In genomic region chr5:135039526-135040296, GRCh38 we compare ENCODE assay signal across 9 cellular contexts. TPM values are rescaled to one million over a fixed set of nuclear protein-coding genes. Genes with fewer than 3 reads are reported as not detected.
DNase-seq lines count a peak whose midpoint lies in the region; ATAC-seq and TF ChIP-seq lines count a peak whose summit lies in the region.
"Had no signal": no experiment of that assay in that cellular context is flagged by ENCODE, and none has a peak within 500 bp of the region (broad histone marks: within the 10 kb centered on the region; RNA-seq: fewer than 3 reads in every experiment).

No MANE protein-coding gene starts in this region.

- WGBS in trophoblast cell (ENCODE audit: extremely low coverage, insufficient coverage, insufficient read length): no CpG with 5 or more reads among the region's 72 CpGs

- H3K79me2 ChIP-seq in fibroblast of lung (ENCODE audit: control insufficient read depth, insufficient read depth, low read length) (no peaks in the 10 kb centered on the region), trophoblast cell (ENCODE audit: control insufficient read depth, insufficient read depth, low read length, poor library complexity) (no peaks in the 10 kb centered on the region)

- H2BK12ac ChIP-seq in trophoblast cell (ENCODE audit: low read length): no peak overlapping the region

- no peaks in the 10 kb centered on the region for H3K36me3 ChIP-seq in CD8-positive, alpha-beta T cell (ENCODE audit: insufficient read depth, low read length)
- H3K36me3 ChIP-seq in fibroblast of lung (ENCODE audit: control insufficient read depth, insufficient read depth, low read length) (no peaks in the 10 kb centered on the region), trophoblast cell (ENCODE audit: control insufficient read depth in 1 of 2, insufficient read depth in 2 of 2, low read length in 2 of 2) (no peaks in the 10 kb centered on the region)

- no peak for ATAC-seq in CD8-positive, alpha-beta T cell
- ATAC-seq in HG03025 (IDR thresholded peaks at IDR 0.05; ENCODE audit: low FRiP score, unreplicated experiment): no peak

- H3K4me1 Mint-ChIP-seq in CD8-positive, alpha-beta T cell (ENCODE audit: low read depth): peaks cover 15% of the 10 kb centered on the region
- H3K4me1 Mint-ChIP-seq in activated CD4-positive, alpha-beta memory T cell treated with anti-CD3 and anti-CD28 coated beads for 36 hours (ENCODE audit: low read depth): peaks cover 11% of the 10 kb centered on the region

- no peak overlapping the region for H2BK5ac ChIP-seq in trophoblast cell (ENCODE audit: low read depth, low read length, poor library complexity)

- H3K36me3 Mint-ChIP-seq in CD8-positive, alpha-beta T cell: no peaks in the 10 kb centered on the region
- H3K36me3 Mint-ChIP-seq in activated CD4-positive, alpha-beta memory T cell treated with anti-CD3 and anti-CD28 coated beads for 36 hours: no peaks in the 10 kb centered on the region
- H3K36me3 Mint-ChIP-seq: activated naive CD4-positive, alpha-beta T cell treated with anti-CD3 and anti-CD28 coated beads, Interleukin-2, amount 10 ng/mL, durations not matched to agents 7 days and 5 days had no signal

- CTCF ChIA-PET in CD8-positive, alpha-beta T cell (lab: Charles Lee): no interaction called here
- CTCF ChIA-PET in activated CD4-positive, alpha-beta memory T cell treated with anti-CD3 and anti-CD28 coated beads for 36 hours (lab: Charles Lee): interaction anchor here (0.9 kb wide), 1 partner anchor 14 kb away, joined by 3 read pairs; no protein-coding TSS in a partner anchor

- peaks cover 18% of the 10 kb centered on the region for H3K4me1 ChIP-seq in CD8-positive, alpha-beta T cell (ENCODE audit: insufficient read depth, low read length)
- H3K4me1 ChIP-seq in fibroblast of lung (ENCODE audit: control insufficient read depth, extremely low read depth, insufficient read depth, low read length) (no peaks in the 10 kb centered on the region), trophoblast cell (ENCODE audit: control insufficient read depth in 1 of 2, insufficient read depth in 2 of 2, low read length in 2 of 2) (peaks cover 7 to 10% of the 10 kb centered on the region in 2 experiments)

- no peak overlapping the region for H4K12ac ChIP-seq in trophoblast cell (ENCODE audit: low read depth, low read length)

- DNase-seq in CD8-positive, alpha-beta T cell: no peak
- DNase-seq in NCI-H69 (lab: John Stamatoyannopoulos, UW): peak; percentile 18
- no peak for DNase-seq in fibroblast of lung (ENCODE audit: low read depth in 2 of 2)
- DNase-seq in trophoblast cell: peak in 1 of 2 donors; percentile 34
- DNase-seq in activated CD4-positive, alpha-beta memory T cell treated with anti-CD3 and anti-CD28 coated beads for 36 hours: no peak
- no peak for DNase-seq in OCI-M2 (lab: John Stamatoyannopoulos, UW; ENCODE audit: unreplicated experiment)
- no peak for DNase-seq in occipital lobe (lab: John Stamatoyannopoulos, UW)
- DNase-seq: activated naive CD4-positive, alpha-beta T cell treated with anti-CD3 and anti-CD28 coated beads, Interleukin-2, amount 10 ng/mL, durations not matched to agents 7 days and 5 days had no signal

- H3K9me3 ChIP-seq in CD8-positive, alpha-beta T cell (ENCODE audit: low read length): no peaks in the 10 kb centered on the region
- H3K9me3 ChIP-seq in fibroblast of lung (ENCODE audit: control insufficient read depth, insufficient read depth, low read depth, low read length) (no peaks in the 10 kb centered on the region), trophoblast cell (ENCODE audit: insufficient read depth, low read depth, low read length) (peaks cover 23% of the 10 kb centered on the region)

- no peak overlapping the region for H4K91ac ChIP-seq in trophoblast cell (ENCODE audit: low read depth, low read length)

- no peak overlapping the region for H4K8ac ChIP-seq in trophoblast cell (ENCODE audit: low read depth, low read length)

- H3K9me3 Mint-ChIP-seq in CD8-positive, alpha-beta T cell: no peaks in the 10 kb centered on the region
- no peaks in the 10 kb centered on the region for H3K9me3 Mint-ChIP-seq in activated CD4-positive, alpha-beta memory T cell treated with anti-CD3 and anti-CD28 coated beads for 36 hours
- H3K9me3 Mint-ChIP-seq: activated naive CD4-positive, alpha-beta T cell treated with anti-CD3 and anti-CD28 coated beads, Interleukin-2, amount 10 ng/mL, durations not matched to agents 7 days and 5 days had no signal

- no peak overlapping the region for H3K9ac ChIP-seq in fibroblast of lung (ENCODE audit: insufficient read depth, low read length)
- H3K9ac ChIP-seq in trophoblast cell (ENCODE audit: low read length): no peak overlapping the region

- H3K4me3 Mint-ChIP-seq in CD8-positive, alpha-beta T cell: peak overlapping the region; percentile 29
- H3K4me3 Mint-ChIP-seq in activated CD4-positive, alpha-beta memory T cell treated with anti-CD3 and anti-CD28 coated beads for 36 hours: no peak overlapping the region
- H3K4me3 Mint-ChIP-seq: activated naive CD4-positive, alpha-beta T cell treated with anti-CD3 and anti-CD28 coated beads, Interleukin-2, amount 10 ng/mL, durations not matched to agents 7 days and 5 days had no signal

- no peaks in the 10 kb centered on the region for H3K79me1 ChIP-seq in trophoblast cell (ENCODE audit: low read length)

- no peak for TF ChIP-seq CTCF in CD8-positive, alpha-beta T cell (IDR thresholded peaks at IDR 0.05)
- TF ChIP-seq CTCF in fibroblast of lung (conservative IDR thresholded peaks at IDR 0.05 in 1 of 2, IDR thresholded peaks at IDR 0.05 in 1 of 2; ENCODE audit: low read depth in 1 of 2, low read length in 2 of 2): no peak

- no peak overlapping the region for H2AK5ac ChIP-seq in trophoblast cell (ENCODE audit: low read length)

- H3K23ac ChIP-seq in trophoblast cell (ENCODE audit: low read length): no peak overlapping the region

- peaks cover 60% of the 10 kb centered on the region for H3K27me3 Mint-ChIP-seq in CD8-positive, alpha-beta T cell (ENCODE audit: low read depth)
- peaks cover 71% of the 10 kb centered on the region for H3K27me3 Mint-ChIP-seq in activated CD4-positive, alpha-beta memory T cell treated with anti-CD3 and anti-CD28 coated beads for 36 hours

- no peak overlapping the region for H3K27ac ChIP-seq in CD8-positive, alpha-beta T cell (ENCODE audit: low read depth, low read length)
- H3K27ac ChIP-seq in fibroblast of lung (ENCODE audit: insufficient read depth, low read length): no peak overlapping the region
- no peak overlapping the region for H3K27ac ChIP-seq in trophoblast cell (ENCODE audit: low read depth, low read length)

- no peaks in the 10 kb centered on the region for H4K20me1 ChIP-seq in fibroblast of lung (ENCODE audit: control insufficient read depth, extremely low read depth, insufficient read depth, low read length)

- no peak overlapping the region for H3K14ac ChIP-seq in trophoblast cell (ENCODE audit: low read length)

- H3K4ac ChIP-seq in trophoblast cell (ENCODE audit: low read depth, low read length): no peak overlapping the region

- H3K4me2 ChIP-seq in fibroblast of lung (ENCODE audit: extremely low read depth, insufficient read depth, low read length) (peak overlapping the region; percentile 9), trophoblast cell (ENCODE audit: low read length) (peak overlapping the region; percentile 2)

- H2AFZ ChIP-seq in fibroblast of lung (ENCODE audit: low read length): no peak overlapping the region
- no peak overlapping the region for H2AFZ ChIP-seq in trophoblast cell (ENCODE audit: insufficient read depth, low read length, poor library complexity)

- H3K27me3 ChIP-seq in CD8-positive, alpha-beta T cell (ENCODE audit: insufficient read depth, low read length): peaks cover 50% of the 10 kb centered on the region
- H3K27me3 ChIP-seq in fibroblast of lung (ENCODE audit: control insufficient read depth, insufficient read depth, low read length) (peaks cover 74% of the 10 kb centered on the region), trophoblast cell (ENCODE audit: insufficient read depth, low read length) (peaks cover 94% of the 10 kb centered on the region)

- H3K27ac Mint-ChIP-seq in CD8-positive, alpha-beta T cell: no peak overlapping the region
- H3K27ac Mint-ChIP-seq in activated CD4-positive, alpha-beta memory T cell treated with anti-CD3 and anti-CD28 coated beads for 36 hours: no peak overlapping the region
- H3K27ac Mint-ChIP-seq: activated naive CD4-positive, alpha-beta T cell treated with anti-CD3 and anti-CD28 coated beads, Interleukin-2, amount 10 ng/mL, durations not matched to agents 7 days and 5 days had no signal

- H2BK120ac ChIP-seq in trophoblast cell (ENCODE audit: insufficient read depth, low read length, poor library complexity): no peak overlapping the region

- no peak overlapping the region for H3K4me3 ChIP-seq in CD8-positive, alpha-beta T cell (ENCODE audit: low read depth, low read length)
- H3K4me3 ChIP-seq in fibroblast of lung (replicated peaks in 1 of 4; ENCODE audit: control extremely low read depth in 1 of 4, insufficient read depth in 1 of 4, low read depth in 3 of 4, low read length in 4 of 4): no peak overlapping the region
- no peak overlapping the region for H3K4me3 ChIP-seq in trophoblast cell (ENCODE audit: low read depth, low read length)

- intact Hi-C loops in CD8-positive, alpha-beta T cell (cut with DNase I, micrococcal nuclease): no loop called here
- intact Hi-C loops in activated CD4-positive, alpha-beta memory T cell treated with anti-CD3 and anti-CD28 coated beads for 36 hours (cut with micrococcal nuclease): loop anchor here (1.0 to 10.0 kb wide), 2 partner anchors 10 to 505 kb away; no protein-coding TSS in a partner anchor

- H3K18ac ChIP-seq in trophoblast cell (ENCODE audit: low read length): no peak overlapping the region

- POLR2A ChIA-PET in CD8-positive, alpha-beta T cell (lab: Charles Lee): no interaction called here
- POLR2A ChIA-PET in activated CD4-positive, alpha-beta memory T cell treated with anti-CD3 and anti-CD28 coated beads for 36 hours (lab: Charles Lee): no interaction called here

RNA-seq across cellular contexts. Expression of gene PITX1, which starts 5.7 kb away (rescaled TPM):
- total RNA-seq in CD8-positive, alpha-beta T cell: not detected
- total RNA-seq in fibroblast of lung (1.8 and 3.1 TPM in 2 replicates), occipital lobe (not detected)
- 1.7 and 7.0 TPM in 2 replicates for polyA plus RNA-seq in fibroblast of lung
- 3.2 and 11.7 TPM in 2 replicates for polyA plus RNA-seq in fibroblast of lung (2012)
- polyA minus RNA-seq in fibroblast of lung (ENCODE audit: low replicate concordance): 1.4 and 1.5 TPM in 2 replicates
- 22.0 and 23.6 TPM in 2 replicates for polyA plus RNA-seq in trophoblast cell (2013)
- under 1 TPM; 0.14 to 0.22 TPM for total RNA-seq in activated CD4-positive, alpha-beta memory T cell treated with anti-CD3 and anti-CD28 coated beads for 36 hours
